1 cellular context compared by ENCODE assay signal in genomic region chr10:44195120-44196007, GRCh38.
TF ChIP-seq lines count a peak whose summit lies in the region.

No MANE protein-coding gene starts in this region.

TF ChIP-seq in HepG2, 621 proteins besides CTCF, POLR2A, EP300 and RAD21 (continued from another document and continues in another):
- TF ChIP-seq ARID5B (CRISPR knock-in tag; IDR thresholded peaks at IDR 0.05) (peak; percentile 91), ZEB1 (IDR thresholded peaks at IDR 0.05; ENCODE audit: insufficient replicate concordance, low read depth) (peak; percentile 63), FOXK1 (CRISPR knock-in tag; IDR thresholded peaks at IDR 0.05; ENCODE audit: borderline replicate concordance, low read depth) (peak; percentile 56; the same call in 1 of the 2 replicates), TFAP4 (IDR thresholded peaks at IDR 0.05; ENCODE audit: borderline replicate concordance, low read depth) (peak; percentile 65; the same call in 1 of the 2 replicates), ZNF737 (CRISPR knock-in tag; IDR thresholded peaks at IDR 0.05; ENCODE audit: borderline replicate concordance) (no peak), ZFX (CRISPR knock-in tag; IDR thresholded peaks at IDR 0.05; ENCODE audit: low read depth) (peak; percentile 56; the same call in 1 of the 2 replicates), HMGXB3 (CRISPR knock-in tag; IDR thresholded peaks at IDR 0.05; ENCODE audit: borderline replicate concordance) (peak; percentile 45; the same call in 1 of the 2 replicates), ATF2 (CRISPR knock-in tag; IDR thresholded peaks at IDR 0.05) (peak; percentile 42; the same call in 1 of the 2 replicates), ATF1 (CRISPR knock-in tag; IDR thresholded peaks at IDR 0.05) (no peak), ZNF121 (CRISPR knock-in tag; IDR thresholded peaks at IDR 0.05) (peak; percentile 55; the same call in 1 of the 2 replicates), TBL1XR1 (IDR thresholded peaks at IDR 0.05; ENCODE audit: borderline replicate concordance, low read length, partially characterized antibody) (no peak), ZNF567 (CRISPR knock-in tag; IDR thresholded peaks at IDR 0.05; ENCODE audit: borderline replicate concordance) (0 out of 2 replicates have a peak, but pooled peaks have one; percentile 57), MED1 (CRISPR knock-in tag; IDR thresholded peaks at IDR 0.05) (peak; percentile 94), NCOA5 (CRISPR knock-in tag; IDR thresholded peaks at IDR 0.05) (no peak), ZNF598 (CRISPR knock-in tag; IDR thresholded peaks at IDR 0.05; ENCODE audit: borderline replicate concordance) (no peak), PATZ1 (CRISPR knock-in tag; IDR thresholded peaks at IDR 0.05) (peak; percentile 28; the same call in 1 of the 2 replicates), ZGPAT (CRISPR knock-in tag; IDR thresholded peaks at IDR 0.05) (peak; percentile 80), ZSCAN9 (CRISPR knock-in tag; IDR thresholded peaks at IDR 0.05; ENCODE audit: borderline replicate concordance) (peak; percentile 61; the same call in 1 of the 2 replicates), PAWR (CRISPR knock-in tag; IDR thresholded peaks at IDR 0.05; ENCODE audit: borderline replicate concordance) (no peak), SMC3 (IDR thresholded peaks at IDR 0.05; ENCODE audit: low read length) (peak; percentile 33; the same call in 1 of the 2 replicates), RXRB (CRISPR knock-in tag; IDR thresholded peaks at IDR 0.05; ENCODE audit: borderline replicate concordance) (peak; percentile 81; the same call in 1 of the 2 replicates), ZNF574 (CRISPR knock-in tag; IDR thresholded peaks at IDR 0.05) (no peak), ZNF644 (CRISPR knock-in tag; IDR thresholded peaks at IDR 0.05; ENCODE audit: low read depth) (peak; percentile 71), NR2F6 (IDR thresholded peaks at IDR 0.05) (peak; percentile 61), NR2F6 (CRISPR knock-in tag; IDR thresholded peaks at IDR 0.05) (peak; percentile 31; the same call in 1 of the 2 replicates), HIC2 (CRISPR knock-in tag; IDR thresholded peaks at IDR 0.05; ENCODE audit: low read depth) (peak; percentile 82; the same call in 1 of the 2 replicates), PHF21A (CRISPR knock-in tag; IDR thresholded peaks at IDR 0.05) (peak; percentile 85), PHF8 (CRISPR knock-in tag; IDR thresholded peaks at IDR 0.05) (no peak), ZNF362 (CRISPR knock-in tag; IDR thresholded peaks at IDR 0.05; ENCODE audit: borderline replicate concordance) (peak; percentile 78; the same call in 1 of the 2 replicates), XRCC5 (optimal IDR thresholded peaks at IDR 0.05; ENCODE audit: low read length) (peak; percentile 73), GTF3A (CRISPR knock-in tag; conservative IDR thresholded peaks at IDR 0.05) (no peak), MEF2D (CRISPR knock-in tag; IDR thresholded peaks at IDR 0.05) (no peak; the same call in 1 of the 2 replicates), GRHL1 (CRISPR knock-in tag; conservative IDR thresholded peaks at IDR 0.05) (no peak)
